In genomic region chr6:26403888-26404287, GRCh38 we compare ENCODE assay signal across 20 cellular contexts. TPM values are rescaled to one million over a fixed set of nuclear protein-coding genes. Genes with fewer than 3 reads are reported as not detected.
DNase-seq lines count a peak whose midpoint lies in the region; ATAC-seq and TF ChIP-seq lines count a peak whose summit lies in the region.
"Had no signal": no experiment of that assay in that cellular context is flagged by ENCODE, and none has a peak within 500 bp of the region (broad histone marks: within the 10 kb centered on the region; RNA-seq: fewer than 3 reads in every experiment).

No MANE protein-coding gene starts in this region.

- H3K27ac Mint-ChIP-seq in activated naive CD4-positive, alpha-beta T cell treated with anti-CD3 and anti-CD28 coated beads for 36 hours = peak overlapping the region; percentile 10
- H3K27ac Mint-ChIP-seq in T-helper 17 cell (peak overlapping the region; percentile 16), mesothelial cell of epicardium (no peak overlapping the region)
- H3K27ac Mint-ChIP-seq in effector memory CD8-positive, alpha-beta T cell = peak overlapping the region; percentile 97 to 100
- H3K27ac Mint-ChIP-seq in stimulated activated effector memory CD8-positive, alpha-beta T cell treated with anti-CD3 and anti-CD28 coated beads, Interleukin-12 subunit alpha, Interleukin-12 subunit beta, amount 100 ng/mL, for 72 hours = no peak overlapping the region

- H3K9me3 ChIP-seq in T-helper 17 cell (ENCODE audit: control insufficient read depth, low read length, poor library complexity, severe bottlenecking) = no peaks in the 10 kb centered on the region
- H3K9me3 ChIP-seq: gastrocnemius medialis, suprapubic skin had no signal

- CTCF ChIA-PET in activated naive CD4-positive, alpha-beta T cell treated with anti-CD3 and anti-CD28 coated beads for 36 hours (lab: Charles Lee) = interaction anchor here (0.8 kb wide), 1 partner anchor 10 kb away, joined by 3 read pairs; no protein-coding TSS in a partner anchor

- H3K27me3 Mint-ChIP-seq in activated naive CD4-positive, alpha-beta T cell treated with anti-CD3 and anti-CD28 coated beads for 36 hours (ENCODE audit: low read depth) = no peaks in the 10 kb centered on the region
- H3K27me3 Mint-ChIP-seq in T-helper 17 cell (no peaks in the 10 kb centered on the region), mesothelial cell of epicardium (ENCODE audit: low read depth) (peaks cover 6% of the 10 kb centered on the region)
- no peaks in the 10 kb centered on the region for H3K27me3 Mint-ChIP-seq in effector memory CD8-positive, alpha-beta T cell

- H3K4me3 Mint-ChIP-seq in activated naive CD4-positive, alpha-beta T cell treated with anti-CD3 and anti-CD28 coated beads for 36 hours = peak overlapping the region; percentile 58
- peak overlapping the region; percentile 100 for H3K4me3 Mint-ChIP-seq in T-helper 17 cell
- peak overlapping the region; percentile 86 to 100 for H3K4me3 Mint-ChIP-seq in effector memory CD8-positive, alpha-beta T cell
- peak overlapping the region; percentile 88 for H3K4me3 Mint-ChIP-seq in stimulated activated effector memory CD8-positive, alpha-beta T cell treated with anti-CD3 and anti-CD28 coated beads, Interleukin-12 subunit alpha, Interleukin-12 subunit beta, amount 100 ng/mL, for 72 hours
- no peak overlapping the region for H3K4me3 Mint-ChIP-seq in mesothelial cell of epicardium

- H3K4me1 Mint-ChIP-seq in activated naive CD4-positive, alpha-beta T cell treated with anti-CD3 and anti-CD28 coated beads for 36 hours (ENCODE audit: low read depth) = peaks cover 57% of the 10 kb centered on the region
- H3K4me1 Mint-ChIP-seq in T-helper 17 cell (peaks cover 63% of the 10 kb centered on the region), mesothelial cell of epicardium (peaks cover 33% of the 10 kb centered on the region)
- H3K4me1 Mint-ChIP-seq in effector memory CD8-positive, alpha-beta T cell (ENCODE audit: low read depth in 2 of 2) = peaks cover 44 to 65% of the 10 kb centered on the region in 2 donors
- H3K4me1 Mint-ChIP-seq in stimulated activated effector memory CD8-positive, alpha-beta T cell treated with anti-CD3 and anti-CD28 coated beads, Interleukin-12 subunit alpha, Interleukin-12 subunit beta, amount 100 ng/mL, for 72 hours = peaks cover 68% of the 10 kb centered on the region

- peaks cover 19% of the 10 kb centered on the region for H3K36me3 Mint-ChIP-seq in activated naive CD4-positive, alpha-beta T cell treated with anti-CD3 and anti-CD28 coated beads for 36 hours (ENCODE audit: low read depth)
- peaks cover 10% of the 10 kb centered on the region for H3K36me3 Mint-ChIP-seq in T-helper 17 cell (ENCODE audit: low read depth)
- H3K36me3 Mint-ChIP-seq in effector memory CD8-positive, alpha-beta T cell (ENCODE audit: insufficient read depth) = peaks cover 48% of the 10 kb centered on the region
- peaks cover 37% of the 10 kb centered on the region for H3K36me3 Mint-ChIP-seq in stimulated activated effector memory CD8-positive, alpha-beta T cell treated with anti-CD3 and anti-CD28 coated beads, Interleukin-12 subunit alpha, Interleukin-12 subunit beta, amount 100 ng/mL, for 72 hours
- H3K36me3 Mint-ChIP-seq in mesothelial cell of epicardium = peaks cover 23% of the 10 kb centered on the region

- ATAC-seq in T-helper 17 cell (no peak), GM19455 (IDR thresholded peaks at IDR 0.05; ENCODE audit: unreplicated experiment) (no peak)
- ATAC-seq in effector memory CD8-positive, alpha-beta T cell (replicated peaks) = no peak
- no peak for ATAC-seq in stimulated activated effector memory CD8-positive, alpha-beta T cell treated with anti-CD3 and anti-CD28 coated beads, Interleukin-12 subunit alpha, Interleukin-12 subunit beta, amount 100 ng/mL, for 72 hours
- ATAC-seq: gastrocnemius medialis, HCT116, Panc1 had no signal

- intact Hi-C loops in activated naive CD4-positive, alpha-beta T cell treated with anti-CD3 and anti-CD28 coated beads for 36 hours (cut with micrococcal nuclease) = loop anchor here (2.0 to 5.0 kb wide), 3 partner anchors 21 to 71 kb away; partner anchors contain the start of genes BTN2A2 and BTN3A3

- DNase-seq in activated naive CD4-positive, alpha-beta T cell treated with anti-CD3 and anti-CD28 coated beads for 36 hours = no peak
- DNase-seq in activated naive CD4-positive, alpha-beta T cell treated with Interleukin-2 at 50 U/mL for 16 hours = no peak
- DNase-seq in T-helper 17 cell (no peak), NK-92 (lab: John Stamatoyannopoulos, UW; ENCODE audit: unreplicated experiment) (no peak), mesothelial cell of epicardium (ENCODE audit: low spot score in 2 of 2, unreplicated experiment in 2 of 2) (no peak)
- no peak for DNase-seq in effector memory CD8-positive, alpha-beta T cell
- DNase-seq in stimulated activated effector memory CD8-positive, alpha-beta T cell treated with anti-CD3 and anti-CD28 coated beads, Interleukin-12 subunit alpha, Interleukin-12 subunit beta, amount 100 ng/mL, for 72 hours (ENCODE audit: low spot score in 2 of 2) = no peak
- DNase-seq: activated CD4-positive, alpha-beta T cell treated with anti-CD3 and anti-CD28 coated beads for 1 hour; activated naive CD4-positive, alpha-beta T cell; central memory CD4-positive, alpha-beta T cell; DMS153; gastrocnemius medialis; NCI-H1436 treated with DMSO at 0.1 percent for 48 hours; NCI-H510A; posterior cingulate gyrus; stimulated activated CD4-positive, alpha-beta T cell treated with anti-CD3 and anti-CD28 coated beads, Interleukin-12 subunit alpha, Interleukin-12 subunit beta, amount 100 ng/mL, for 4 hours had no signal

- no peak for TF ChIP-seq CTCF in mesothelial cell of epicardium (IDR thresholded peaks at IDR 0.05; ENCODE audit: unreplicated experiment)

- no peaks in the 10 kb centered on the region for H3K9me3 Mint-ChIP-seq in activated naive CD4-positive, alpha-beta T cell treated with anti-CD3 and anti-CD28 coated beads for 36 hours
- H3K9me3 Mint-ChIP-seq in effector memory CD8-positive, alpha-beta T cell = no peaks in the 10 kb centered on the region
- H3K9me3 Mint-ChIP-seq in stimulated activated effector memory CD8-positive, alpha-beta T cell treated with anti-CD3 and anti-CD28 coated beads, Interleukin-12 subunit alpha, Interleukin-12 subunit beta, amount 100 ng/mL, for 72 hours = no peaks in the 10 kb centered on the region
- H3K9me3 Mint-ChIP-seq in mesothelial cell of epicardium = no peaks in the 10 kb centered on the region

RNA-seq across cellular contexts. Expression of gene BTN3A1, which starts 1.8 kb away (rescaled TPM):
- total RNA-seq in activated naive CD4-positive, alpha-beta T cell treated with anti-CD3 and anti-CD28 coated beads for 36 hours = 10 to 100 TPM; 37.6 to 40.0 TPM
- 100 to 1,000 TPM; 169 to 205 TPM for total RNA-seq in T-helper 17 cell
- total RNA-seq in mesothelial cell of epicardium = 37.2 to 39.8 TPM (median 39.0 TPM) in 3 replicates

RNA-seq across cellular contexts. Expression of gene BTN2A2, which starts 21.0 kb away (rescaled TPM):
- 10 to 100 TPM; 18.3 to 18.7 TPM for total RNA-seq in activated naive CD4-positive, alpha-beta T cell treated with anti-CD3 and anti-CD28 coated beads for 36 hours
- total RNA-seq in T-helper 17 cell = 10 to 100 TPM; 21.4 to 23.6 TPM
- 37.9 to 39.0 TPM (median 38.4 TPM) in 3 replicates for total RNA-seq in mesothelial cell of epicardium

RNA-seq across cellular contexts. Expression of gene BTN3A3, which starts 36.4 kb away (rescaled TPM):
- 10 to 100 TPM; 40.4 to 40.8 TPM for total RNA-seq in activated naive CD4-positive, alpha-beta T cell treated with anti-CD3 and anti-CD28 coated beads for 36 hours
- total RNA-seq in T-helper 17 cell (10 to 100 TPM; 51.6 to 78.0 TPM), mesothelial cell of epicardium (15.4 to 17.2 TPM (median 16.3 TPM) in 3 replicates)

RNA-seq across cellular contexts. Expression of gene BTN3A2, which starts 38.9 kb away (rescaled TPM):
- total RNA-seq in activated naive CD4-positive, alpha-beta T cell treated with anti-CD3 and anti-CD28 coated beads for 36 hours = 10 to 100 TPM; 67.6 to 80.5 TPM
- total RNA-seq in T-helper 17 cell = 100 to 1,000 TPM; 115 to 147 TPM
- total RNA-seq in mesothelial cell of epicardium = 19.2 to 21.5 TPM (median 21.3 TPM) in 3 replicates

RNA-seq across cellular contexts. Expression of gene BTN2A1, which starts 53.9 kb away (rescaled TPM):
- 10 to 100 TPM; 16.0 TPM for total RNA-seq in activated naive CD4-positive, alpha-beta T cell treated with anti-CD3 and anti-CD28 coated beads for 36 hours
- total RNA-seq in T-helper 17 cell (10 to 100 TPM; 25.9 to 27.9 TPM), mesothelial cell of epicardium (27.2 to 30.5 TPM (median 29.2 TPM) in 3 replicates)

Comparison
In these comparisons a context has a peak if more than half of its experiments do, and no peak if none do; other contexts are left out.
1. H3K27ac Mint-ChIP-seq: peak in activated naive CD4-positive, alpha-beta T cell treated with anti-CD3 and anti-CD28 coated beads for 36 hours (single experiment), T-helper 17 cell (single experiment) and effector memory CD8-positive, alpha-beta T cell (2 of 2); none in stimulated activated effector memory CD8-positive, alpha-beta T cell treated with anti-CD3 and anti-CD28 coated beads, Interleukin-12 subunit alpha, Interleukin-12 subunit beta, amount 100 ng/mL, for 72 hours (single experiment) and mesothelial cell of epicardium (single experiment).